ENCODE assay signal across 8 cellular contexts in genomic region chrX:5051831-5052491, GRCh38.
A peak's percentile ranks its signal among the peaks of the same experiment; 100 is the strongest.
DNase-seq lines count a peak whose midpoint lies in the region; ATAC-seq and TF ChIP-seq lines count a peak whose summit lies in the region.

No MANE protein-coding gene starts in this region.

- no peaks in the 10 kb centered on the region for H3K79me2 ChIP-seq in neural progenitor cell (ENCODE audit: low read depth)

- H3K36me3 Mint-ChIP-seq in neural progenitor cell, result no peaks in the 10 kb centered on the region
- no peaks in the 10 kb centered on the region for H3K36me3 Mint-ChIP-seq in activated T-cell treated with anti-CD3 and anti-CD28 coated beads, Interleukin-2, amount 50 U/mL, for 24 hours (ENCODE audit: low read depth)

- H3K9me3 ChIP-seq in RWPE2 (ENCODE audit: severe bottlenecking) (no peaks in the 10 kb centered on the region), neural progenitor cell (ENCODE audit: low read depth) (no peaks in the 10 kb centered on the region)

- H3K9me3 Mint-ChIP-seq in neural progenitor cell, result no peaks in the 10 kb centered on the region
- peaks cover 16% of the 10 kb centered on the region for H3K9me3 Mint-ChIP-seq in activated T-cell treated with anti-CD3 and anti-CD28 coated beads, Interleukin-2, amount 50 U/mL, for 24 hours

- no peak overlapping the region for H3K27ac Mint-ChIP-seq in neural progenitor cell
- H3K27ac Mint-ChIP-seq in activated T-cell treated with anti-CD3 and anti-CD28 coated beads, Interleukin-2, amount 50 U/mL, for 24 hours, result no peak overlapping the region

- H3K27ac ChIP-seq in RWPE2 (ENCODE audit: poor library complexity, severe bottlenecking) (peak overlapping the region; percentile 90), neural progenitor cell (no peak overlapping the region)

- H3K4me2 ChIP-seq in neural progenitor cell, result no peak overlapping the region

- H3K27me3 ChIP-seq in RWPE2 (ENCODE audit: insufficient read depth, poor library complexity, severe bottlenecking), result no peaks in the 10 kb centered on the region
- no peaks in the 10 kb centered on the region for H3K27me3 ChIP-seq in neural progenitor cell

- H3K9ac ChIP-seq in neural progenitor cell, result no peak overlapping the region

- peak overlapping the region; percentile 32 for H2AFZ ChIP-seq in neural progenitor cell (replicated peaks)

- no peak overlapping the region for H3K4me3 ChIP-seq in RWPE2 (ENCODE audit: severe bottlenecking)
- H3K4me3 ChIP-seq in neural progenitor cell, result no peak overlapping the region

- TF ChIP-seq CTCF in RWPE2 (IDR thresholded peaks at IDR 0.05; ENCODE audit: poor library complexity, severe bottlenecking) (no peak), neural progenitor cell (IDR thresholded peaks at IDR 0.05) (no peak)

- no peaks in the 10 kb centered on the region for H3K27me3 Mint-ChIP-seq in neural progenitor cell (ENCODE audit: insufficient read depth, low read depth)
- H3K27me3 Mint-ChIP-seq in activated T-cell treated with anti-CD3 and anti-CD28 coated beads, Interleukin-2, amount 50 U/mL, for 24 hours, result no peaks in the 10 kb centered on the region

- H3K4me1 ChIP-seq in RWPE2 (ENCODE audit: insufficient read depth, poor library complexity, severe bottlenecking) (peaks cover 15% of the 10 kb centered on the region), neural progenitor cell (no peaks in the 10 kb centered on the region)

- DNase-seq in C1 segment of cervical spinal cord (lab: John Stamatoyannopoulos, UW) (peak in 9 of 14 donors; percentile 0 to 29 (median 6)), RWPE2 (ENCODE audit: low spot score) (peak; percentile 78), fibroblast of peridontal ligament (ENCODE audit: extremely low read depth) (peak; percentile 18), neural progenitor cell (ENCODE audit: low spot score) (no peak), NCI-H2081 (lab: John Stamatoyannopoulos, UW) (no peak)
- no peak for DNase-seq in activated naive CD4-positive, alpha-beta T cell treated with anti-CD3 and anti-CD28 coated beads, Interleukin-2, amount 50 U/mL, for 16 hours
- no peak for DNase-seq in activated T-cell treated with anti-CD3 and anti-CD28 coated beads, Interleukin-2, amount 50 U/mL, for 24 hours

- no peaks in the 10 kb centered on the region for H4K20me1 ChIP-seq in neural progenitor cell (ENCODE audit: low read depth)

- no peak overlapping the region for H3K4me3 Mint-ChIP-seq in neural progenitor cell
- no peak overlapping the region for H3K4me3 Mint-ChIP-seq in activated T-cell treated with anti-CD3 and anti-CD28 coated beads, Interleukin-2, amount 50 U/mL, for 24 hours

- ATAC-seq in RWPE2 (ENCODE audit: low read depth) (peak; percentile 92), HG02763 (IDR thresholded peaks at IDR 0.05; ENCODE audit: unreplicated experiment) (no peak)

- H3F3A ChIP-seq in neural progenitor cell (ENCODE audit: low read depth), result no peaks in the 10 kb centered on the region

- no peaks in the 10 kb centered on the region for H3K4me1 Mint-ChIP-seq in neural progenitor cell
- H3K4me1 Mint-ChIP-seq in activated T-cell treated with anti-CD3 and anti-CD28 coated beads, Interleukin-2, amount 50 U/mL, for 24 hours (ENCODE audit: low read depth), result no peaks in the 10 kb centered on the region

- H3K36me3 ChIP-seq in RWPE2 (ENCODE audit: low read depth) (no peaks in the 10 kb centered on the region), neural progenitor cell (no peaks in the 10 kb centered on the region)

Comparison
In these comparisons a context has a peak if more than half of its experiments do, and no peak if none do; other contexts are left out.
1. DNase-seq: peak in C1 segment of cervical spinal cord (9 of 14), RWPE2 (single experiment) and fibroblast of peridontal ligament (single experiment); none in neural progenitor cell (single experiment), NCI-H2081 (0 of 2), activated naive CD4-positive, alpha-beta T cell treated with anti-CD3 and anti-CD28 coated beads, Interleukin-2, amount 50 U/mL, for 16 hours (single experiment) and activated T-cell treated with anti-CD3 and anti-CD28 coated beads, Interleukin-2, amount 50 U/mL, for 24 hours (single experiment).